In genomic region chr10:27537812-27538211, GRCh38 we compare ENCODE assay signal across 29 cellular contexts. TPM values are rescaled to one million over a fixed set of nuclear protein-coding genes. Genes with fewer than 3 reads are reported as not detected.
DNase-seq lines count a peak whose midpoint lies in the region; ATAC-seq, FAIRE-seq and TF ChIP-seq lines count a peak whose summit lies in the region.
"Had no signal": no experiment of that assay in that cellular context is flagged by ENCODE, and none has a peak within 500 bp of the region (broad histone marks: within the 10 kb centered on the region; RNA-seq: fewer than 3 reads in every experiment).

No MANE protein-coding gene starts in this region.

- DNase-seq in CD8-positive, alpha-beta memory T cell: no peak
- DNase-seq in OCI-M1 (lab: John Stamatoyannopoulos, UW) (peak; percentile 10), D721Med (ENCODE audit: insufficient read length, low spot score) (no peak), NCI-H526 treated with DMSO at 0.1 percent for 48 hours (lab: John Stamatoyannopoulos, UW) (no peak), sciatic nerve (ENCODE audit: low spot score) (no peak)
- DNase-seq in natural killer cell treated with Interleukin-12 subunit alpha and Interleukin-12 subunit beta and Interleukin-15 and Interleukin-18, amount 100 ng/mL, for 72 hours (ENCODE audit: low spot score): no peak
- DNase-seq: activated CD4-positive, alpha-beta T cell treated with anti-CD3 and anti-CD28 coated beads, Interleukin-2, amount 50 U/mL, for 1 hour; adrenal gland; GOT3; hypothalamus; Kasumi-1; NCI-H1048; NCI-H1694 treated with DMSO at 0.1 percent for 48 hours; NCI-H2171; NCI-H524 treated with DMSO at 0.1 percent for 48 hours; RPMI8226; SK-N-SH; stimulated activated CD8-positive, alpha-beta memory T cell treated with anti-CD3 and anti-CD28 coated beads, Interleukin-4, amount 100 ng/mL, for 48 hours; T-helper 9 cell; transverse colon had no signal

- H3K9me3 ChIP-seq in CD8-positive, alpha-beta memory T cell (ENCODE audit: low read length): no peaks in the 10 kb centered on the region
- H3K9me3 ChIP-seq: adrenal gland, esophagus muscularis mucosa, SK-N-SH, transverse colon had no signal

- intact Hi-C loops in sciatic nerve (cut with DNase I): no loop called here

- no peak overlapping the region for H3K27ac ChIP-seq in CD8-positive, alpha-beta memory T cell (ENCODE audit: low read depth, low read length)
- H3K27ac ChIP-seq: adrenal gland, C4-2B, coronary artery, esophagus muscularis mucosa, transverse colon had no signal

- H3K27ac Mint-ChIP-seq in CD8-positive, alpha-beta memory T cell: peak overlapping the region in 5 of 8 donors; percentile 4 to 94 (median 78)
- peak overlapping the region in 4 of 5 experiments; percentile 21 to 71 (median 36) for H3K27ac Mint-ChIP-seq in brain
- H3K27ac Mint-ChIP-seq in natural killer cell treated with Interleukin-12 subunit alpha and Interleukin-12 subunit beta and Interleukin-15 and Interleukin-18, amount 100 ng/mL, for 72 hours: peak overlapping the region; percentile 12 to 44
- H3K27ac Mint-ChIP-seq: progenitor cell of endocrine pancreas, WTC11 had no signal

- H3K4me1 Mint-ChIP-seq in CD8-positive, alpha-beta memory T cell: peaks cover 43 to 50% (median 47%) of the 10 kb centered on the region in 3 donors
- peaks cover 10% of the 10 kb centered on the region for H3K4me1 Mint-ChIP-seq in brain
- peaks cover 21 to 24% of the 10 kb centered on the region in 2 donors for H3K4me1 Mint-ChIP-seq in natural killer cell treated with Interleukin-12 subunit alpha and Interleukin-12 subunit beta and Interleukin-15 and Interleukin-18, amount 100 ng/mL, for 72 hours (ENCODE audit: low read depth in 2 of 2)

- H3K9me3 Mint-ChIP-seq in CD8-positive, alpha-beta memory T cell: no peaks in the 10 kb centered on the region
- no peaks in the 10 kb centered on the region for H3K9me3 Mint-ChIP-seq in brain
- H3K9me3 Mint-ChIP-seq in natural killer cell treated with Interleukin-12 subunit alpha and Interleukin-12 subunit beta and Interleukin-15 and Interleukin-18, amount 100 ng/mL, for 72 hours: no peaks in the 10 kb centered on the region
- H3K9me3 Mint-ChIP-seq: WTC11 had no signal

- POLR2A ChIA-PET in CD8-positive, alpha-beta memory T cell (lab: Charles Lee): no interaction called here

- H3K36me3 Mint-ChIP-seq in CD8-positive, alpha-beta memory T cell: peaks cover 6 to 37% (median 9%) of the 10 kb centered on the region in 3 donors
- peaks cover 25% of the 10 kb centered on the region for H3K36me3 Mint-ChIP-seq in brain
- H3K36me3 Mint-ChIP-seq in natural killer cell treated with Interleukin-12 subunit alpha and Interleukin-12 subunit beta and Interleukin-15 and Interleukin-18, amount 100 ng/mL, for 72 hours: no peaks in the 10 kb centered on the region

- H3K27me3 Mint-ChIP-seq in CD8-positive, alpha-beta memory T cell: no peaks in the 10 kb centered on the region
- H3K27me3 Mint-ChIP-seq in brain: no peaks in the 10 kb centered on the region
- no peaks in the 10 kb centered on the region for H3K27me3 Mint-ChIP-seq in natural killer cell treated with Interleukin-12 subunit alpha and Interleukin-12 subunit beta and Interleukin-15 and Interleukin-18, amount 100 ng/mL, for 72 hours
- H3K27me3 Mint-ChIP-seq: progenitor cell of endocrine pancreas had no signal

- no peak overlapping the region for H3K4me3 ChIP-seq in CD8-positive, alpha-beta memory T cell (ENCODE audit: low read length)
- H3K4me3 ChIP-seq: adrenal gland, coronary artery, esophagus muscularis mucosa, transverse colon had no signal

- peaks cover 14% of the 10 kb centered on the region for H3K4me1 ChIP-seq in CD8-positive, alpha-beta memory T cell (ENCODE audit: insufficient read depth, low read length)
- H3K4me1 ChIP-seq: adrenal gland had no signal

- no peak overlapping the region for H3K4me3 Mint-ChIP-seq in CD8-positive, alpha-beta memory T cell
- H3K4me3 Mint-ChIP-seq in brain: no peak overlapping the region
- H3K4me3 Mint-ChIP-seq in natural killer cell treated with Interleukin-12 subunit alpha and Interleukin-12 subunit beta and Interleukin-15 and Interleukin-18, amount 100 ng/mL, for 72 hours: no peak overlapping the region
- H3K4me3 Mint-ChIP-seq: WTC11 had no signal

- CTCF ChIA-PET in CD8-positive, alpha-beta memory T cell (lab: Charles Lee): interaction anchor here (1.9 kb wide), 1 partner anchor 33 kb away, joined by 5 read pairs; the partner anchor contains the start of gene RAB18

- peaks cover 20% of the 10 kb centered on the region for H3K36me3 ChIP-seq in CD8-positive, alpha-beta memory T cell (ENCODE audit: insufficient read depth, low read length)

- no peak for FAIRE-seq in D721Med (lab: Jason Lieb, UNC)
- FAIRE-seq: bronchial epithelial cell, frontal cortex had no signal

- no peak for TF ChIP-seq CTCF in brain (conservative IDR thresholded peaks at IDR 0.05)
- no peak for TF ChIP-seq CTCF in D721Med (IDR thresholded peaks at IDR 0.05; ENCODE audit: insufficient read depth, missing control alignments)

- H3K27me3 ChIP-seq in CD8-positive, alpha-beta memory T cell (ENCODE audit: insufficient read depth, low read length, poor library complexity, severe bottlenecking): no peaks in the 10 kb centered on the region
- H3K27me3 ChIP-seq: adrenal gland, esophagus muscularis mucosa, transverse colon had no signal

- no peak for ATAC-seq in natural killer cell treated with Interleukin-12 subunit alpha and Interleukin-12 subunit beta and Interleukin-15 and Interleukin-18, amount 100 ng/mL, for 72 hours
- no peak for ATAC-seq in HG03520 (IDR thresholded peaks at IDR 0.05; ENCODE audit: unreplicated experiment)
- no peak for ATAC-seq in sciatic nerve
- ATAC-seq: WTC11 had no signal

RNA-seq across cellular contexts. Expression of gene RAB18, which starts 33.7 kb away (rescaled TPM):
- total RNA-seq in CD8-positive, alpha-beta memory T cell: 10 to 100 TPM; 68.2 to 71.1 TPM
- 123 TPM for polyA plus RNA-seq in CD8-positive, alpha-beta memory T cell
- 42.7 TPM for polyA plus RNA-seq in brain (ENCODE audit: insufficient read depth, low read depth, low replicate concordance)
- total RNA-seq in natural killer cell treated with Interleukin-12 subunit alpha and Interleukin-12 subunit beta and Interleukin-15 and Interleukin-18, amount 100 ng/mL, for 72 hours: 10 to 100 TPM; 56.4 to 70.6 TPM
- total RNA-seq in sciatic nerve: 96.9 TPM

Comparison
In these comparisons a context has a peak if more than half of its experiments do, and no peak if none do; other contexts are left out.
1. H3K27ac Mint-ChIP-seq: peak in every context shown above with its lines; median percentile 78 in CD8-positive, alpha-beta memory T cell; 36 in brain; 28 in natural killer cell treated with Interleukin-12 subunit alpha and Interleukin-12 subunit beta and Interleukin-15 and Interleukin-18, amount 100 ng/mL, for 72 hours.